Comparison of ENCODE assay signal across 9 cellular contexts in the genomic region with DNA sequence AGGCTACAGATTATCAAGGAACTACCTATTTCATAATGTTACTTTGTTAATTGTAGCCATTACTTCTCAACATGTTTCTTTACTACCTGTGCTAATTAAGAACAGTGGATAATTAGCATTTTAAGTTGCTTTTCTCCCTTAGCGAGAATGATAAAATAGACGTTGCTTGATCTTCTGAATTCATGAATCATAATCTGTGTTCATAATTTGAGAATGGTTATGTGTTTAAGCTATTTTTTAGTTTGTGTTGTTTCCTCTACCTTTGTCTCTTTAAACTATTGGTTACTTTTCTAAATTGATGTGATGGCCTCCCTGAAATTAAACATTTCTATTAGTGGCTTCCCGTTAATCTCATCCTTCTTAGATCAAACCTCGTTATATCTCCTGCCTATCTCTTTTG. TPM values are rescaled to one million over a fixed set of nuclear protein-coding genes. Genes with fewer than 3 reads are reported as not detected.
A peak's percentile ranks its signal among the peaks of the same experiment; 100 is the strongest.
DNase-seq lines count a peak whose midpoint lies in the region; FAIRE-seq and TF ChIP-seq lines count a peak whose summit lies in the region.
"Had no signal": no experiment of that assay in that cellular context is flagged by ENCODE, and none has a peak within 500 bp of the region (broad histone marks: within the 10 kb centered on the region; RNA-seq: fewer than 3 reads in every experiment).

ZRANB1 (plus strand) TSS at position 301 of the 400 bp plus-strand sequence. CDS start 371 bp downstream, outside the sequence.

- peak within 1 kb of the TSS in 1 of 2 donors; percentile 11 for H3K4me3 Mint-ChIP-seq in CD14-positive monocyte

- H3K9me3 ChIP-seq in SJSA1 (replicated peaks) (no peaks in the 10 kb centered on the region), neural cell (ENCODE audit: low read length) (no peaks in the 10 kb centered on the region)

- intact Hi-C loops in CD14-positive monocyte (cut with micrococcal nuclease), result no loop called here

- peaks cover 88% of the 10 kb centered on the region for H3K79me2 ChIP-seq in neural cell (replicated peaks; ENCODE audit: insufficient read depth, low read length)

- no peaks in the 10 kb centered on the region for H4K20me1 ChIP-seq in neural cell (ENCODE audit: insufficient read depth)

- DNase-seq in CD14-positive monocyte (ENCODE audit: low spot score) (no peak), SJSA1 (ENCODE audit: low read depth in 1 of 2, low spot score in 2 of 2) (no peak), frontal cortex (ENCODE audit: low spot score in 2 of 2) (no peak), hippocampal formation (lab: John Stamatoyannopoulos, UW) (no peak), GM19239 (ENCODE audit: insufficient read length, low spot score) (no peak), urothelium cell line (ENCODE audit: low spot score) (no peak), NCI-H1694 treated with DMSO at 0.1 percent for 48 hours (lab: John Stamatoyannopoulos, UW) (no peak)

- no peak for TF ChIP-seq EP300 in neural cell (conservative IDR thresholded peaks at IDR 0.05; ENCODE audit: poor library complexity, severe bottlenecking)

- no peak within 1 kb of the TSS for H2AFZ ChIP-seq in neural cell (ENCODE audit: low read depth, low read length)

- H3K4me1 Mint-ChIP-seq in CD14-positive monocyte, result peaks cover 26% of the 10 kb centered on the region

- FAIRE-seq in frontal cortex (lab: Jason Lieb, UNC) (no peak), GM19239 (lab: Jason Lieb, UNC) (no peak), urothelium cell line (lab: Jason Lieb, UNC) (no peak)

- H3K4me2 ChIP-seq in neural cell (ENCODE audit: low read length), result no peak within 1 kb of the TSS

- H3K4me3 ChIP-seq in SJSA1, result no peak within 1 kb of the TSS
- no peak within 1 kb of the TSS for H3K4me3 ChIP-seq in neural cell (ENCODE audit: low read length)
- H3K4me3 ChIP-seq: skin epidermis had no signal

- no peak for TF ChIP-seq RAD21 in neural cell (conservative IDR thresholded peaks at IDR 0.05)

- H3F3A ChIP-seq in neural cell (ENCODE audit: insufficient read depth, low read length, poor library complexity, severe bottlenecking), result no peaks in the 10 kb centered on the region

- peak within 1 kb of the TSS in 6 of 7 donors; percentile 5 to 83 (median 47) for H3K27ac Mint-ChIP-seq in CD14-positive monocyte

- H3K36me3 ChIP-seq in SJSA1 (peaks cover 7% of the 10 kb centered on the region), neural cell (ENCODE audit: insufficient read depth, low read length) (no peaks in the 10 kb centered on the region)

- H3K27ac ChIP-seq in SJSA1 (peak within 1 kb of the TSS; percentile 46), neural cell (ENCODE audit: low read length) (no peak within 1 kb of the TSS)

- H3K9ac ChIP-seq in neural cell (ENCODE audit: low read length), result no peak within 1 kb of the TSS

- H3K4me1 ChIP-seq in SJSA1 (replicated peaks), result peaks cover 25% of the 10 kb centered on the region

- no peaks in the 10 kb centered on the region for H3K9me2 ChIP-seq in neural cell (ENCODE audit: insufficient read depth, low read length)

- H3K27me3 ChIP-seq in SJSA1 (replicated peaks) (no peaks in the 10 kb centered on the region), neural cell (ENCODE audit: insufficient read depth, low read depth, low read length) (no peaks in the 10 kb centered on the region)

- H3K27me3 Mint-ChIP-seq in CD14-positive monocyte (ENCODE audit: low read depth in 3 of 3), result no peaks in the 10 kb centered on the region

- peaks cover 11 to 12% of the 10 kb centered on the region in 2 donors for H3K36me3 Mint-ChIP-seq in CD14-positive monocyte

- no peaks in the 10 kb centered on the region for H3K9me3 Mint-ChIP-seq in CD14-positive monocyte

- TF ChIP-seq CTCF in CD14-positive monocyte (IDR thresholded peaks at IDR 0.05) (no peak), neural cell (IDR thresholded peaks at IDR 0.05; ENCODE audit: poor library complexity, severe bottlenecking) (no peak)

TF ChIP-seq in neural cell, 6 proteins besides CTCF, POLR2A, EP300 and RAD21:
- TF ChIP-seq SMC3 (conservative IDR thresholded peaks at IDR 0.05; ENCODE audit: poor library complexity), result no peak
- TF ChIP-seq MXI1 (conservative IDR thresholded peaks at IDR 0.05; ENCODE audit: poor library complexity, severe bottlenecking), result no peak
- no peak for TF ChIP-seq POLR2AphosphoS5 (IDR thresholded peaks at IDR 0.05)
- TF ChIP-seq REST (IDR thresholded peaks at IDR 0.05; ENCODE audit: borderline replicate concordance), result no peak
- TF ChIP-seq TAF1 (IDR thresholded peaks at IDR 0.05; ENCODE audit: low read depth), result no peak
- no peak for TF ChIP-seq EZH2 (IDR thresholded peaks at IDR 0.05; ENCODE audit: borderline replicate concordance, insufficient read depth, low read length, poor library complexity, severe bottlenecking)

RNA-seq across cellular contexts. Expression of gene ZRANB1, which starts in this region (rescaled TPM):
- polyA plus RNA-seq in CD14-positive monocyte (1 to 10 TPM; 2.7 to 3.1 TPM), neural cell (47.7 and 49.4 TPM in 2 replicates)
- 20.8 and 27.1 TPM in 2 replicates for total RNA-seq in SJSA1 (2014; rRNA removed; shearing (Covaris generic))
- total RNA-seq in frontal cortex, result 84.8 TPM
- polyA minus RNA-seq in neural cell, result 79.4 and 84.3 TPM in 2 replicates

Comparison
In these comparisons a context has a peak if more than half of its experiments do, and no peak if none do; other contexts are left out.
1. RNA of gene ZRANB1 (polyA plus RNA-seq): 47.7 to 49.4 TPM in neural cell; 2.7 to 3.1 TPM in CD14-positive monocyte; every median in the first group is over 10 times any median in the second.